8 cellular contexts compared by ENCODE assay signal in genomic region chr4:109998867-109999303, GRCh38.
DNase-seq lines count a peak whose midpoint lies in the region; ATAC-seq, FAIRE-seq and TF ChIP-seq lines count a peak whose summit lies in the region.

No MANE protein-coding gene starts in this region.

- no peaks in the 10 kb centered on the region for H3K27me3 ChIP-seq in OCI-LY1 (ENCODE audit: insufficient read depth, low read length)

- H2AFZ ChIP-seq in OCI-LY1 (ENCODE audit: low read length), result no peak overlapping the region

- TF ChIP-seq CTCF in OCI-LY1 (IDR thresholded peaks at IDR 0.05; ENCODE audit: low read length), result peak; percentile 73

- no peak overlapping the region for H3K27ac ChIP-seq in OCI-LY1 (ENCODE audit: low read depth, low read length, poor library complexity, severe bottlenecking)

- H3K9me2 ChIP-seq in OCI-LY1 (ENCODE audit: low read depth, low read length), result no peaks in the 10 kb centered on the region

- no peak overlapping the region for H3K9ac ChIP-seq in OCI-LY1 (ENCODE audit: low read length)

- no peaks in the 10 kb centered on the region for H3K79me2 ChIP-seq in OCI-LY1 (ENCODE audit: insufficient read depth, low read length)

- peak; percentile 24 for FAIRE-seq in colon (lab: Jason Lieb, UNC)

- no peaks in the 10 kb centered on the region for H3K9me3 ChIP-seq in OCI-LY1 (ENCODE audit: low read length)

- DNase-seq in NOMO-1 treated with DMSO at 0.1 percent for 48 hours (lab: John Stamatoyannopoulos, UW; ENCODE audit: unreplicated experiment) (peak; percentile 61), NOMO-1 treated with dmso at 0.1 percent for 144 hours (lab: John Stamatoyannopoulos, UW; ENCODE audit: unreplicated experiment) (no peak), medulla oblongata (ENCODE audit: extremely low spot score) (peak; percentile 86)
- DNase-seq in effector CD8-positive, alpha-beta T cell (lab: John Stamatoyannopoulos, UW), result no peak

- ATAC-seq in GM19324 (IDR thresholded peaks at IDR 0.05; ENCODE audit: low FRiP score, unreplicated experiment) (peak; percentile 29), HG03469 (IDR thresholded peaks at IDR 0.05; ENCODE audit: unreplicated experiment) (peak; percentile 35)

- no peaks in the 10 kb centered on the region for H3K36me3 ChIP-seq in OCI-LY1 (ENCODE audit: insufficient read depth, low read length)

- H3K4me3 ChIP-seq in OCI-LY1 (ENCODE audit: low read depth, low read length, poor library complexity, severe bottlenecking), result no peak overlapping the region

- peaks cover 10% of the 10 kb centered on the region for H3K4me1 ChIP-seq in OCI-LY1 (ENCODE audit: insufficient read depth, low read length, severe bottlenecking)

- no peaks in the 10 kb centered on the region for H3F3A ChIP-seq in OCI-LY1 (ENCODE audit: insufficient read depth, low read length)

- no peak overlapping the region for H3K4me2 ChIP-seq in OCI-LY1 (ENCODE audit: low read length)

- H4K20me1 ChIP-seq in OCI-LY1 (ENCODE audit: insufficient read depth, low read length), result no peaks in the 10 kb centered on the region

Comparison
In these comparisons a context has a peak if more than half of its experiments do, and no peak if none do; other contexts are left out.
1. DNase-seq: peak in NOMO-1 treated with DMSO at 0.1 percent for 48 hours (single experiment) and medulla oblongata (single experiment); none in NOMO-1 treated with dmso at 0.1 percent for 144 hours (single experiment) and effector CD8-positive, alpha-beta T cell (single experiment).